In genomic region chr11:36711104-36711825, GRCh38 we compare ENCODE assay signal across 13 cellular contexts.
DNase-seq lines count a peak whose midpoint lies in the region; ATAC-seq, FAIRE-seq and TF ChIP-seq lines count a peak whose summit lies in the region.
"Had no signal": no experiment of that assay in that cellular context is flagged by ENCODE, and none has a peak within 500 bp of the region (broad histone marks: within the 10 kb centered on the region; RNA-seq: fewer than 3 reads in every experiment).

No MANE protein-coding gene starts in this region.

- no peak overlapping the region for H3K27ac Mint-ChIP-seq in stimulated activated naive CD8-positive, alpha-beta T cell treated with anti-CD3 and anti-CD28 coated beads, Interleukin-15, amount 100 ng/mL, for 72 hours
- H3K27ac Mint-ChIP-seq: activated CD8-positive, alpha-beta T cell treated with anti-CD3 and anti-CD28 coated beads for 36 hours had no signal

- peak; percentile 1 for DNase-seq in HepG2 (ENCODE audit: low spot score)
- no peak for DNase-seq in HEK293T (ENCODE audit: extremely low spot score)
- no peak for DNase-seq in HCEC 1CT
- DNase-seq in stimulated activated naive CD8-positive, alpha-beta T cell treated with anti-CD3 and anti-CD28 coated beads, Interleukin-15, amount 100 ng/mL, for 72 hours: no peak
- DNase-seq: activated CD8-positive, alpha-beta T cell treated with anti-CD3 and anti-CD28 coated beads for 36 hours; COR-L47; T-helper 9 cell had no signal

- peak; percentile 17; the same call in 1 of the 3 replicates for TF ChIP-seq CTCF in GM12872 (IDR thresholded peaks at IDR 0.05; ENCODE audit: insufficient read depth, low read depth, low read length)
- TF ChIP-seq CTCF in HepG2 (CRISPR knock-in tag; IDR thresholded peaks at IDR 0.05): 0 out of 2 replicates have a peak, but pooled peaks have one; percentile 31

- no peak overlapping the region for H3K4me3 ChIP-seq in HepG2 (replicated peaks in 1 of 3; ENCODE audit: insufficient read depth in 1 of 3, low read depth in 2 of 3, low read length in 3 of 3)

- TF ChIP-seq EP300 in HepG2 (IDR thresholded peaks at IDR 0.05; ENCODE audit: low read depth in 2 of 2, low read length in 2 of 2): no peak
- no peak for TF ChIP-seq EP300 in HepG2 (CRISPR knock-in tag; IDR thresholded peaks at IDR 0.05; ENCODE audit: borderline replicate concordance)

- H3K27me3 ChIP-seq in HepG2 (ENCODE audit: control insufficient read depth in 1 of 2, insufficient read depth in 2 of 2, low read length in 2 of 2): no peaks in the 10 kb centered on the region; a peak in 1 of 5 replicates

- no peak overlapping the region for H3K9ac ChIP-seq in HepG2 (ENCODE audit: insufficient read depth, low read depth, low read length)

- no peak for TF ChIP-seq RAD21 in HepG2 (CRISPR knock-in tag; IDR thresholded peaks at IDR 0.05)

- H3K4me1 Mint-ChIP-seq in stimulated activated naive CD8-positive, alpha-beta T cell treated with anti-CD3 and anti-CD28 coated beads, Interleukin-15, amount 100 ng/mL, for 72 hours: no peaks in the 10 kb centered on the region
- H3K4me1 Mint-ChIP-seq: central memory CD8-positive, alpha-beta T cell had no signal

- no peak overlapping the region for H3K4me3 Mint-ChIP-seq in stimulated activated naive CD8-positive, alpha-beta T cell treated with anti-CD3 and anti-CD28 coated beads, Interleukin-15, amount 100 ng/mL, for 72 hours
- H3K4me3 Mint-ChIP-seq: activated CD8-positive, alpha-beta T cell treated with anti-CD3 and anti-CD28 coated beads for 36 hours; central memory CD8-positive, alpha-beta T cell had no signal

- no peak overlapping the region for H3K4me2 ChIP-seq in HepG2 (ENCODE audit: low read depth, low read length)

- CTCF ChIA-PET in HepG2 (lab: Yijun Ruan, JAX; ENCODE audit: low intra/inter-chr PET ratio, low total read pairs) (no interaction called here), HEK293T (lab: Yijun Ruan, JAX) (interaction anchor here (1.2 to 3.0 kb wide), 3 partner anchors 9 to 147 kb away, joined by 4 to 15 read pairs (median 7); no protein-coding TSS in a partner anchor)

- peaks cover 48% of the 10 kb centered on the region for H3K27me3 Mint-ChIP-seq in stimulated activated naive CD8-positive, alpha-beta T cell treated with anti-CD3 and anti-CD28 coated beads, Interleukin-15, amount 100 ng/mL, for 72 hours

- no peaks in the 10 kb centered on the region for H3K4me1 ChIP-seq in HepG2 (ENCODE audit: insufficient read depth, low read length)

- intact Hi-C loops in HepG2 (cut with micrococcal nuclease; ENCODE audit: unreplicated experiment): no loop called here

- H2AFZ ChIP-seq in HepG2 (ENCODE audit: low read length): no peak overlapping the region

- ATAC-seq in HG02759 (IDR thresholded peaks at IDR 0.05; ENCODE audit: unreplicated experiment) (peak; percentile 47), SK-N-SH treated with all-trans-retinoic acid at 6 μM for 48 hours (peak; percentile 41; the same call in 1 of the 3 replicates), HepG2 (peak; percentile 64; the same call in 2 of the 3 replicates), HG03196 (IDR thresholded peaks at IDR 0.05; ENCODE audit: unreplicated experiment) (no peak)
- ATAC-seq in stimulated activated naive CD8-positive, alpha-beta T cell treated with anti-CD3 and anti-CD28 coated beads, Interleukin-15, amount 100 ng/mL, for 72 hours: no peak
- ATAC-seq: activated CD8-positive, alpha-beta T cell treated with anti-CD3 and anti-CD28 coated beads for 36 hours had no signal

- no TSS peak for BruUV-seq in HepG2 (replicated peaks; lab: Mats Ljungman, UMichigan)

- no peak overlapping the region for H3K27ac ChIP-seq in HepG2 (ENCODE audit: extremely low read length, insufficient read depth, low read length)
- H3K27ac ChIP-seq: RWPE1 had no signal

- POLR2A ChIA-PET in HepG2 (lab: Yijun Ruan, JAX) (no interaction called here), HEK293T (lab: Yijun Ruan, JAX) (no interaction called here)

- H3K36me3 ChIP-seq in HepG2 (replicated peaks in 1 of 2; ENCODE audit: control insufficient read depth in 1 of 2, insufficient read depth in 2 of 2, low read length in 2 of 2): no peaks in the 10 kb centered on the region

- 0% methylated on average over 3 of the region's 3 CpGs for WGBS in HepG2 (ENCODE audit: low lambda C conversion rate)

- in situ Hi-C loops in HepG2 (cut with HindIII; ENCODE audit: extremely low pct_ligation_motif_present, low pct_unique_long_range_greater_than_20kb): no loop called here

- H3K9me3 ChIP-seq in HepG2 (ENCODE audit: low read length): no peaks in the 10 kb centered on the region

- FAIRE-seq in HepG2 (lab: Jason Lieb, UNC): no peak

- no peak for TF ChIP-seq POLR2A in HepG2 (IDR thresholded peaks at IDR 0.05; ENCODE audit: insufficient read depth in 1 of 2, low read depth in 2 of 2, low read length in 2 of 2)

- no peaks in the 10 kb centered on the region for H3K79me2 ChIP-seq in HepG2 (ENCODE audit: insufficient read depth, low read length)

- no peaks in the 10 kb centered on the region for H4K20me1 ChIP-seq in HepG2 (ENCODE audit: insufficient read depth, low read length)

- no peaks in the 10 kb centered on the region for H3K9me3 Mint-ChIP-seq in stimulated activated naive CD8-positive, alpha-beta T cell treated with anti-CD3 and anti-CD28 coated beads, Interleukin-15, amount 100 ng/mL, for 72 hours
- H3K9me3 Mint-ChIP-seq: activated CD8-positive, alpha-beta T cell treated with anti-CD3 and anti-CD28 coated beads for 36 hours; central memory CD8-positive, alpha-beta T cell had no signal

TF ChIP-seq in SK-N-SH treated with all-trans-retinoic acid at 6 μM for 48 hours, 23 proteins besides CTCF, POLR2A, EP300 and RAD21:
- TF ChIP-seq POU6F1 (CRISPR knock-in tag; IDR thresholded peaks at IDR 0.05; ENCODE audit: borderline replicate concordance, low read depth) (no peak), PPARA (CRISPR knock-in tag; IDR thresholded peaks at IDR 0.05; ENCODE audit: borderline replicate concordance) (no peak), RARB (CRISPR knock-in tag; IDR thresholded peaks at IDR 0.05) (no peak), GLIS3 (CRISPR knock-in tag; IDR thresholded peaks at IDR 0.05) (no peak), SNAI2 (CRISPR knock-in tag; IDR thresholded peaks at IDR 0.05) (no peak), ZFP3 (CRISPR knock-in tag; IDR thresholded peaks at IDR 0.05) (no peak)

TF ChIP-seq in HepG2, 621 proteins besides CTCF, POLR2A, EP300 and RAD21:
- TF ChIP-seq ZFP82 (CRISPR knock-in tag; IDR thresholded peaks at IDR 0.05; ENCODE audit: borderline replicate concordance) (no peak), ZNF354B (CRISPR knock-in tag; IDR thresholded peaks at IDR 0.05) (no peak), REPIN1 (CRISPR knock-in tag; IDR thresholded peaks at IDR 0.05; ENCODE audit: borderline replicate concordance, low read depth) (no peak), ZNF672 (CRISPR knock-in tag; IDR thresholded peaks at IDR 0.05) (no peak), YEATS2 (CRISPR knock-in tag; IDR thresholded peaks at IDR 0.05; ENCODE audit: borderline replicate concordance) (no peak)
TF ChIP-seq in HepG2: peak in this region for 0.

TF ChIP-seq in HEK293T, 16 proteins besides CTCF, POLR2A, EP300 and RAD21:
- TF ChIP-seq FOXK2 (IDR thresholded peaks at IDR 0.05) (no peak), CTBP1 (IDR thresholded peaks at IDR 0.05; ENCODE audit: borderline replicate concordance) (no peak), FOXA1 (IDR thresholded peaks at IDR 0.05) (no peak), TARDBP (IDR thresholded peaks at IDR 0.05) (no peak), BHLHE40 (IDR thresholded peaks at IDR 0.05; ENCODE audit: borderline replicate concordance) (no peak), SUZ12 (IDR thresholded peaks at IDR 0.05) (no peak), LEF1 (IDR thresholded peaks at IDR 0.05; ENCODE audit: borderline replicate concordance) (no peak), ZNF384 (IDR thresholded peaks at IDR 0.05) (no peak), L3MBTL2 (conservative IDR thresholded peaks at IDR 0.05) (no peak), HDGF (IDR thresholded peaks at IDR 0.05; ENCODE audit: borderline replicate concordance) (no peak)
TF ChIP-seq in HEK293T: peak in this region for 0.

Comparison
In these comparisons a context has a peak if more than half of its experiments do, and no peak if none do; other contexts are left out.
1. ATAC-seq: peak in HG02759 (single experiment), SK-N-SH treated with all-trans-retinoic acid at 6 μM for 48 hours (single experiment) and HepG2 (single experiment); none in HG03196 (single experiment) and stimulated activated naive CD8-positive, alpha-beta T cell treated with anti-CD3 and anti-CD28 coated beads, Interleukin-15, amount 100 ng/mL, for 72 hours (single experiment).